Comparison of ENCODE assay signal across 2 cellular contexts in the genomic region with DNA sequence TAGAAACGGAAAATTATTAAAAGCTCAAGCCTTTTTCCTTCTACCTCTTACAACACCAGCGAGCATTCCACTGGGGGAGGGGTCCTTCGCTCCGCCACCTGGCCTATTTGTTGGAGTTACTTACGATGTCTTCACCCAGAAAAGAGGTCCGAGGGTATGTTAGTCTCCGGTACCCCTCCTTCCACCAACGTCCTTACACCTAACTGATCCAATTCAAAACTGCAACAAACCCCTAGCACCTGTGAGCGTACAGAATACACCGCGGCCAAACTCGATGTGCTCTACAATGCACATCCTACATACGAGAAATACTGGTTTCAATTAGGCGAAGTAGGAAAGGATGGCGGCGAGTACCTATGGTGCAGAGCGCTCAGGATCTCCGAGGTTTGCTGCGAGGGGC.
TF ChIP-seq lines count a peak whose summit lies in the region.

No MANE protein-coding gene starts in this region.

TF ChIP-seq in liver, 16 proteins besides CTCF, POLR2A, EP300 and RAD21:
- no peak for TF ChIP-seq REST (IDR thresholded peaks at IDR 0.05)
- no peak for TF ChIP-seq NR2F2 (IDR thresholded peaks at IDR 0.05)
- TF ChIP-seq FOXA2 (IDR thresholded peaks at IDR 0.05): no peak
- TF ChIP-seq YY1 (IDR thresholded peaks at IDR 0.05): no peak
- no peak for TF ChIP-seq GABPA (IDR thresholded peaks at IDR 0.05 in 1 of 2, conservative IDR thresholded peaks at IDR 0.05 in 1 of 2)
- TF ChIP-seq EGR1 (IDR thresholded peaks at IDR 0.05; ENCODE audit: low read depth in 2 of 2): no peak
- TF ChIP-seq RXRA (IDR thresholded peaks at IDR 0.05): no peak
- TF ChIP-seq, protein P1, sequence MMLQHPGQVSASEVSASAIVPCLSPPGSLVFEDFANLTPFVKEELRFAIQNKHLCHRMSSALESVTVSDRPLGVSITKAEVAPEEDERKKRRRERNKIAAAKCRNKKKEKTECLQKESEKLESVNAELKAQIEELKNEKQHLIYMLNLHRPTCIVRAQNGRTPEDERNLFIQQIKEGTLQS (IDR thresholded peaks at IDR 0.05): no peak
- TF ChIP-seq HNF4A (conservative IDR thresholded peaks at IDR 0.05): no peak

TF ChIP-seq in HepG2, 621 proteins besides CTCF, POLR2A, EP300 and RAD21 (continued from another document):
- no peak for TF ChIP-seq MBD4 (IDR thresholded peaks at IDR 0.05; ENCODE audit: borderline replicate concordance, low read length)
- no peak for TF ChIP-seq SRSF9 (IDR thresholded peaks at IDR 0.05; ENCODE audit: borderline replicate concordance, insufficient read depth, low read depth, low read length, poor library complexity, severe bottlenecking)
- TF ChIP-seq, protein P2, sequence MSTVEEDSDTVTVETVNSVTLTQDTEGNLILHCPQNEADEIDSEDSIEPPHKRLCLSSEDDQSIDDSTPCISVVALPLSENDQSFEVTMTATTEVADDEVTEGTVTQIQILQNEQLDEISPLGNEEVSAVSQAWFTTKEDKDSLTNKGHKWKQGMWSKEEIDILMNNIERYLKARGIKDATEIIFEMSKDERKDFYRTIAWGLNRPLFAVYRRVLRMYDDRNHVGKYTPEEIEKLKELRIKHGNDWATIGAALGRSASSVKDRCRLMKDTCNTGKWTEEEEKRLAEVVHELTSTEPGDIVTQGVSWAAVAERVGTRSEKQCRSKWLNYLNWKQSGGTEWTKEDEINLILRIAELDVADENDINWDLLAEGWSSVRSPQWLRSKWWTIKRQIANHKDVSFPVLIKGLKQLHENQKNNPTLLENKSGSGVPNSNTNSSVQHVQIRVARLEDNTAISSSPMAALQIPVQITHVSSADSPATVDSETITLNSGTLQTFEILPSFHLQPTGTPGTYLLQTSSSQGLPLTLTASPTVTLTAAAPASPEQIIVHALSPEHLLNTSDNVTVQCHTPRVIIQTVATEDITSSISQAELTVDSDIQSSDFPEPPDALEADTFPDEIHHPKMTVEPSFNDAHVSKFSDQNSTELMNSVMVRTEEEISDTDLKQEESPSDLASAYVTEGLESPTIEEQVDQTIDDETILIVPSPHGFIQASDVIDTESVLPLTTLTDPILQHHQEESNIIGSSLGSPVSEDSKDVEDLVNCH (CRISPR knock-in tag; IDR thresholded peaks at IDR 0.05): no peak
- no peak for TF ChIP-seq ZNF274 (CRISPR knock-in tag; IDR thresholded peaks at IDR 0.05)
